Comparison of ENCODE assay signal across 20 cellular contexts in the genomic region with DNA sequence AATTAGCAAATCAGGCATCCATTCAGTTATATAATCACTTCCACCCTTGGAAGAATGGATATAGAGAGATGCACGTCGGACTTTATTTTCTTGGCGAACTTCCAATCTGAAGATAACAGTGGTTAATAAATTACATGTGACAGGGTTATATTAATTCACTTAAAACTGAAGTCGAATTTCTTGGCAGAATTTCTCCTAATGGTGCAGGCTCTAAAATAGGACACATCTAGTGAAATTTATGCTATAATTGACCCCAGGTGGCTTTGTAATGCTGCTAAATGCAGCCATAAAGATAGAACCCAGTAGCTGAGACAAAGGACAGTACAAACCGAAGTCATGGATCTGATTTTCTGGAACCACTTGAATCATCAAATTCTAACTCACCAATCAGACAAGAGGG. TPM values are rescaled to one million over a fixed set of nuclear protein-coding genes. Genes with fewer than 3 reads are reported as not detected.
"Had no signal": no experiment of that assay in that cellular context is flagged by ENCODE, and none has a peak within 500 bp of the region (broad histone marks: within the 10 kb centered on the region; RNA-seq: fewer than 3 reads in every experiment).

No MANE protein-coding gene starts in this region.

- H3K4me1 ChIP-seq: neural progenitor cell, psoas muscle, right lobe of liver, stomach, testis, upper lobe of left lung had no signal

- ATAC-seq: activated CD4-positive, alpha-beta T cell treated with anti-CD3 and anti-CD28 coated beads for 36 hours; left colon; psoas muscle; right lobe of liver had no signal

- H3K4me3 ChIP-seq: neural progenitor cell, psoas muscle, right lobe of liver, stomach, testis, upper lobe of left lung had no signal

- H3K9me3 ChIP-seq: right lobe of liver, testis, upper lobe of left lung had no signal

- H3K27ac ChIP-seq: neural progenitor cell, psoas muscle, right lobe of liver, stomach, testis, upper lobe of left lung had no signal

- H3K9ac ChIP-seq: neural progenitor cell had no signal

- DNase-seq: activated CD4-positive, alpha-beta memory T cell treated with anti-CD3 and anti-CD28 coated beads for 36 hours; activated CD4-positive, alpha-beta T cell treated with anti-CD3 and anti-CD28 coated beads for 36 hours; activated naive CD4-positive, alpha-beta T cell treated with anti-CD3 and anti-CD28 coated beads, Interleukin-2, amount 10 ng/mL, durations not matched to agents 7 days and 5 days; activated T-cell treated with anti-CD3 and anti-CD28 coated beads, Interleukin-2, amount 50 U/mL, for 24 hours; left colon; psoas muscle; right lobe of liver; stimulated activated CD4-positive, alpha-beta T cell treated with anti-CD3 and anti-CD28 coated beads, Interleukin-1b, Interleukin-23, amount 100 ng/mL, for 48 hours; stomach; testis; upper lobe of left lung had no signal

- H3K27me3 ChIP-seq: neural progenitor cell, right lobe of liver, stomach, testis, upper lobe of left lung had no signal

- H3K36me3 ChIP-seq: neural progenitor cell, right lobe of liver, stomach, upper lobe of left lung had no signal

- H3K4me2 ChIP-seq: neural progenitor cell had no signal

- H2AFZ ChIP-seq: neural progenitor cell had no signal

RNA-seq across cellular contexts. Expression of gene SLC10A4, which starts 20.8 kb away (rescaled TPM):
- total RNA-seq: activated CD4-positive, alpha-beta memory T cell treated with anti-CD3 and anti-CD28 coated beads for 36 hours; activated CD4-positive, alpha-beta T cell treated with anti-CD3 and anti-CD28 coated beads for 36 hours; bronchial epithelial cell; chondrocyte; epithelial cell of proximal tubule; osteocyte had no signal

RNA-seq across cellular contexts. Expression of gene ZAR1, which starts 27.7 kb away (rescaled TPM):
- total RNA-seq: activated CD4-positive, alpha-beta memory T cell treated with anti-CD3 and anti-CD28 coated beads for 36 hours; activated CD4-positive, alpha-beta T cell treated with anti-CD3 and anti-CD28 coated beads for 36 hours; astrocyte; chondrocyte; dermis microvascular lymphatic vessel endothelial cell; left colon; lung microvascular endothelial cell; osteocyte; psoas muscle; right lobe of liver; stomach had no signal
- polyA plus RNA-seq: adipose tissue, psoas muscle, stomach had no signal
